In the genomic region with DNA sequence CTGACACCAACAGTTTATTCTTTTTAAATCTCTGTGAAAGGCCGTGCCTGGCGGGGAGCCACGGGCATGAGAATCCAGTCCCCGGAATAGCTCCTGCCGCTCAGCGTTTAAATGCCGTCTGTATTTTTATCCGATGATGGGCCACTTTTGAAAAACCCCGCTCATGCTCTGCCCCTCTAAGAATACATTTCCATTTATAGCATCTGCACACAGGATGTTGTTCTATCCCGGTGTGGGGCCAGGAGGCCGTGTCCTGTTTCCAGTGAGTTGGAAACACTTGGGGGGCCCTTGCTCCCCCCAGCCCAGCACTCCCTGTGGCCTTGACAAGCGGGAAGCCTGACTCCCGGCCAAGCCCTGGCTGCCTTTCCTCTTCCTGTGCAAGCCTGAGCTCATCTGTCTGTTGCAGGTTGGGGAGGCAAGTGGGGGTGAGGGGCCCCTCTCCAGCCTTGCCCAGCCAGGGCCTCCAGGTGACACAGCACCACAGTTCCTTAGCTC, we compare ENCODE assay signal across 10 cellular contexts. TPM values are rescaled to one million over a fixed set of nuclear protein-coding genes. Genes with fewer than 3 reads are reported as not detected.
DNase-seq lines count a peak whose midpoint lies in the region; ATAC-seq and TF ChIP-seq lines count a peak whose summit lies in the region.
"Had no signal": no experiment of that assay in that cellular context is flagged by ENCODE, and none has a peak within 500 bp of the region (broad histone marks: within the 10 kb centered on the region; RNA-seq: fewer than 3 reads in every experiment).

No MANE protein-coding gene starts in this region.

- no peak overlapping the region for H3K4me3 Mint-ChIP-seq in nephron progenitor cell

- DNase-seq in amniotic epithelial cell (ENCODE audit: low read depth) (peak; percentile 68), glomerular visceral epithelial cell (ENCODE audit: extremely low spot score) (peak; percentile 59), nephron progenitor cell (no peak), ureter (ENCODE audit: low spot score) (peak; percentile 80), NCI-H510A (lab: John Stamatoyannopoulos, UW) (no peak)
- DNase-seq: activated CD4-positive, alpha-beta T cell treated with anti-CD3 and anti-CD28 coated beads, Interleukin-2, amount 50 U/mL, for 48 hours had no signal

- H3K27me3 Mint-ChIP-seq in nephron progenitor cell (ENCODE audit: low read depth, poor library complexity): no peaks in the 10 kb centered on the region

- H3K4me1 Mint-ChIP-seq in nephron progenitor cell: peaks cover 22% of the 10 kb centered on the region

- no peak for ATAC-seq in GM19324 (IDR thresholded peaks at IDR 0.05; ENCODE audit: low FRiP score, unreplicated experiment)
- no peak for ATAC-seq in HG02763 (IDR thresholded peaks at IDR 0.05; ENCODE audit: unreplicated experiment)
- no peak for ATAC-seq in GM21447 (IDR thresholded peaks at IDR 0.05; ENCODE audit: unreplicated experiment)
- ATAC-seq: esophagus mucosa had no signal

- H3K9me3 Mint-ChIP-seq in nephron progenitor cell: no peaks in the 10 kb centered on the region

- peak overlapping the region; percentile 75 for H3K27ac Mint-ChIP-seq in nephron progenitor cell

- no peak for TF ChIP-seq CTCF in nephron progenitor cell (IDR thresholded peaks at IDR 0.05)

- no peaks in the 10 kb centered on the region for H3K36me3 Mint-ChIP-seq in nephron progenitor cell (ENCODE audit: low read depth)

RNA-seq across cellular contexts. Expression of a gene that starts 39.0 kb away (rescaled TPM):
- 140 TPM for total RNA-seq in ureter

Comparison
In these comparisons a context has a peak if more than half of its experiments do, and no peak if none do; other contexts are left out.
1. DNase-seq: peak in amniotic epithelial cell (single experiment), glomerular visceral epithelial cell (single experiment) and ureter (single experiment); none in nephron progenitor cell (single experiment) and NCI-H510A (single experiment).